ENCODE assay signal across 25 cellular contexts in genomic region chr2:18959952-18960717, GRCh38.
DNase-seq lines count a peak whose midpoint lies in the region; ATAC-seq, FAIRE-seq and TF ChIP-seq lines count a peak whose summit lies in the region.
"Had no signal": no experiment of that assay in that cellular context is flagged by ENCODE, and none has a peak within 500 bp of the region (broad histone marks: within the 10 kb centered on the region; RNA-seq: fewer than 3 reads in every experiment).

No MANE protein-coding gene starts in this region.

- intact Hi-C loops in upper lobe of right lung (cut with DNase I): no loop called here

- TF ChIP-seq POLR2A in NB4 (IDR thresholded peaks at IDR 0.05; ENCODE audit: extremely low read depth, insufficient read length): no peak

- peaks cover 8% of the 10 kb centered on the region for H3K36me3 Mint-ChIP-seq in stimulated activated memory B cell treated with anti-CD40 and anti-IgM and Interleukin-4, amounts not matched to agents 10 μg/mL and 1 μg/mL and 100 μg/mL, for 72 hours
- H3K36me3 Mint-ChIP-seq: IgD-negative memory B cell, WTC11 had no signal

- TF ChIP-seq CTCF in NB4 (IDR thresholded peaks at IDR 0.05; ENCODE audit: low read depth, low read length) (no peak), upper lobe of right lung (IDR thresholded peaks at IDR 0.05) (no peak)

- H3K27me3 Mint-ChIP-seq in stimulated activated memory B cell treated with anti-CD40 and anti-IgM and Interleukin-4, amounts not matched to agents 10 μg/mL and 1 μg/mL and 100 μg/mL, for 72 hours: no peaks in the 10 kb centered on the region
- H3K27me3 Mint-ChIP-seq: activated CD4-positive, alpha-beta memory T cell treated with anti-CD3 and anti-CD28 coated beads for 36 hours; central memory CD8-positive, alpha-beta T cell had no signal

- no peak overlapping the region for H3K27ac ChIP-seq in upper lobe of right lung
- H3K27ac ChIP-seq: esophagus muscularis mucosa, HL-60, PC-9, psoas muscle, SK-N-MC had no signal

- DNase-seq in GM04503 (ENCODE audit: low read depth): peak; percentile 53
- DNase-seq in NB4 (ENCODE audit: low read depth): peak; percentile 6
- DNase-seq in iris pigment epithelial cell (ENCODE audit: low read depth): peak; percentile 65
- no peak for DNase-seq in midbrain (lab: John Stamatoyannopoulos, UW)
- no peak for DNase-seq in upper lobe of right lung
- DNase-seq in iPS-NIHi11 (ENCODE audit: low spot score): no peak
- DNase-seq: activated CD4-positive, alpha-beta memory T cell treated with anti-CD3 and anti-CD28 coated beads for 36 hours; activated gamma-delta T cell; activated T-cell treated with anti-CD3 and anti-CD28 coated beads for 4 hours; C1 segment of cervical spinal cord; MG63; NCI-H1694 treated with DMSO at 0.1 percent for 48 hours; NCI-H82; psoas muscle had no signal

- no peaks in the 10 kb centered on the region for H3K9me3 ChIP-seq in upper lobe of right lung
- H3K9me3 ChIP-seq: esophagus muscularis mucosa, MG63, psoas muscle had no signal

- FAIRE-seq in endometrium (lab: Jason Lieb, UNC): peak; percentile 45
- FAIRE-seq: urothelium cell line had no signal

- H3K4me3 ChIP-seq in NB4 (ENCODE audit: low read depth, low read length): no peak overlapping the region
- no peak overlapping the region for H3K4me3 ChIP-seq in upper lobe of right lung
- H3K4me3 ChIP-seq: esophagus muscularis mucosa, MG63, PC-9, psoas muscle, SK-N-MC had no signal

- H3K9me3 Mint-ChIP-seq in stimulated activated memory B cell treated with anti-CD40 and anti-IgM and Interleukin-4, amounts not matched to agents 10 μg/mL and 1 μg/mL and 100 μg/mL, for 72 hours: peaks cover 4% of the 10 kb centered on the region
- H3K9me3 Mint-ChIP-seq: T-helper 2 cell treated with Interferon-gamma antibody and Interleukin-4, amounts not matched to agents 5 μg/mL and 100 μg/mL, for 36 hours had no signal

- no peak for ATAC-seq in stimulated activated memory B cell treated with anti-CD40 and anti-IgM and Interleukin-4, amounts not matched to agents 10 μg/mL and 1 μg/mL and 100 μg/mL, for 72 hours
- ATAC-seq in upper lobe of right lung: no peak
- ATAC-seq: psoas muscle, WTC11 had no signal

- no peak overlapping the region for H3K27ac Mint-ChIP-seq in stimulated activated memory B cell treated with anti-CD40 and anti-IgM and Interleukin-4, amounts not matched to agents 10 μg/mL and 1 μg/mL and 100 μg/mL, for 72 hours
- H3K27ac Mint-ChIP-seq: activated CD4-positive, alpha-beta memory T cell treated with anti-CD3 and anti-CD28 coated beads for 36 hours; IgD-negative memory B cell; T-helper 2 cell treated with Interferon-gamma antibody and Interleukin-4, amounts not matched to agents 5 μg/mL and 100 μg/mL, for 36 hours; WTC11 had no signal

- no peaks in the 10 kb centered on the region for H3K27me3 ChIP-seq in upper lobe of right lung
- H3K27me3 ChIP-seq: esophagus muscularis mucosa, MG63 had no signal

- no peak overlapping the region for H3K4me3 Mint-ChIP-seq in stimulated activated memory B cell treated with anti-CD40 and anti-IgM and Interleukin-4, amounts not matched to agents 10 μg/mL and 1 μg/mL and 100 μg/mL, for 72 hours
- H3K4me3 Mint-ChIP-seq: activated CD4-positive, alpha-beta memory T cell treated with anti-CD3 and anti-CD28 coated beads for 36 hours; central memory CD8-positive, alpha-beta T cell; IgD-negative memory B cell; T-helper 2 cell treated with Interferon-gamma antibody and Interleukin-4, amounts not matched to agents 5 μg/mL and 100 μg/mL, for 36 hours; WTC11 had no signal

- no peaks in the 10 kb centered on the region for H3K4me1 Mint-ChIP-seq in stimulated activated memory B cell treated with anti-CD40 and anti-IgM and Interleukin-4, amounts not matched to agents 10 μg/mL and 1 μg/mL and 100 μg/mL, for 72 hours
- H3K4me1 Mint-ChIP-seq: central memory CD8-positive, alpha-beta T cell; IgD-negative memory B cell had no signal

- H3K36me3 ChIP-seq in upper lobe of right lung: no peaks in the 10 kb centered on the region
- H3K36me3 ChIP-seq: esophagus muscularis mucosa, MG63 had no signal

- no peaks in the 10 kb centered on the region for H3K4me1 ChIP-seq in upper lobe of right lung
- H3K4me1 ChIP-seq: psoas muscle had no signal

Comparison
In these comparisons a context has a peak if more than half of its experiments do, and no peak if none do; other contexts are left out.
1. DNase-seq: peak in GM04503 (single experiment), NB4 (single experiment) and iris pigment epithelial cell (single experiment); none in midbrain (single experiment), upper lobe of right lung (single experiment) and iPS-NIHi11 (single experiment).